8 cellular contexts compared by ENCODE assay signal in the genomic region with DNA sequence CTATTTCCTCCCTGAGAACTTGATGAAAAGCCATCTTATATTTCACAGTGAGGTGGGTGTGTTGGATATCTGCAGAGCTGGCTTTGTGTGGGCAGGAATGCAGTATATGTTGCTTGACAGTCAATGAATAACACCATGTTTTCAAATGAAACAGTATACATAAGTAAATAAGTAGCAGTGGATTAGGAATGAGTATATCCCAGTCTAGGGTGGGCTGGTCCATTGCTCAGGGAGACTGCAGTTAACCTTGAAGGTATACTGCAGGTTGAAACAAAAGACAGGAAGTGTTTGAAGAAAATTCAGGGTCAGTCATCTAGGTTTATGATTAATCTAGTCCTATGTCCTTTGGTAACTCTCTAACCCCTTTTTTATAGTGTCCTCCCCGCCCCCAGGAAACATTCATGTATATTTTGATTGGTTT. TPM values are rescaled to one million over a fixed set of nuclear protein-coding genes. Genes with fewer than 3 reads are reported as not detected.
A peak's percentile ranks its signal among the peaks of the same experiment; 100 is the strongest.
DNase-seq lines count a peak whose midpoint lies in the region; ATAC-seq and TF ChIP-seq lines count a peak whose summit lies in the region.

No MANE protein-coding gene starts in this region.

- DNase-seq in GM12864 (ENCODE audit: low read depth) (no peak), RKO (ENCODE audit: low spot score) (peak; percentile 46), fibroblast of villous mesenchyme (ENCODE audit: low read depth) (no peak), skeletal muscle cell (ENCODE audit: low read depth) (no peak), left lobe of liver (ENCODE audit: low spot score) (no peak), NOMO-1 (lab: John Stamatoyannopoulos, UW; ENCODE audit: unreplicated experiment in 2 of 2) (no peak)
- no peak for DNase-seq in NK-92 treated with Interleukin-12 subunit alpha and Interleukin-12 subunit beta, amount 100 ng/mL, for 24 hours (lab: John Stamatoyannopoulos, UW)

- ATAC-seq in left lobe of liver (no peak), HG03108 (IDR thresholded peaks at IDR 0.05; ENCODE audit: unreplicated experiment) (no peak)

- H3K4me3 ChIP-seq in GM12864 (ENCODE audit: low read depth, low read length) = peak overlapping the region; percentile 98
- H3K4me3 ChIP-seq in fibroblast of villous mesenchyme (ENCODE audit: low read depth, low read length) = peak overlapping the region; percentile 98
- H3K4me3 ChIP-seq in skeletal muscle cell (ENCODE audit: low read depth, low read length) = peak overlapping the region; percentile 100

- TF ChIP-seq CTCF in GM12864 (IDR thresholded peaks at IDR 0.05; ENCODE audit: low read depth, low read length, missing control alignments) (no peak), fibroblast of villous mesenchyme (IDR thresholded peaks at IDR 0.05; ENCODE audit: insufficient read depth, low read depth, low read length) (no peak)

RNA-seq across cellular contexts. Expression of gene CTTNBP2NL, which starts 1.0 kb away (rescaled TPM):
- 20.9 and 30.2 TPM in 2 replicates for total RNA-seq in fibroblast of villous mesenchyme
- total RNA-seq in left lobe of liver = 4.5 TPM
